24 cellular contexts compared by ENCODE assay signal in the genomic region with DNA sequence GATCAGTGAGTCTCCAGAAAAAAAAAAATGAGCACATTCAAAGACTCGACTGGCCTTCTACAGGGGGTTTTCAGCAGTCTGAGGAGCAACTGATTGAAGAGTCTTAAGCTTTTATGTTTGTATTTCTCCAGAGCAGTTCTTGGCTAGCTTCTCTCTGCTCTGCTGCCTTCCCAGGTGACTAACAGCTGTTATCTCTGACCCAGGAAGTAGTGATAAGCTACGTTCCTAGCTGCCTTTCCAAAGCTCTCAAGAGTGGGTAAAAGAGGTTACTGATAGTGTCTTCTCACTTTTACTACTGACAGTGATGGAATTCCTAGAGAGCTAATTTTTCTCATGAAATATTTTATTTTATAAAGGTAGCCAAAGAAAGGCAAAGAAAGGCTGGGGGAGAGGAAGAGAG.
DNase-seq lines count a peak whose midpoint lies in the region; ATAC-seq and TF ChIP-seq lines count a peak whose summit lies in the region.
"Had no signal": no experiment of that assay in that cellular context is flagged by ENCODE, and none has a peak within 500 bp of the region (broad histone marks: within the 10 kb centered on the region; RNA-seq: fewer than 3 reads in every experiment).

No MANE protein-coding gene starts in this region.

- DNase-seq in astrocyte of the hippocampus (ENCODE audit: low read depth, low spot score) (peak; percentile 1), memory B cell (ENCODE audit: low spot score in 2 of 2) (no peak), HuH-7 (ENCODE audit: low spot score) (no peak), sigmoid colon (no peak), transverse colon (no peak)
- DNase-seq: activated CD4-positive, alpha-beta memory T cell treated with anti-CD3 and anti-CD28 coated beads for 36 hours; activated T-cell treated with anti-CD3 and anti-CD28 coated beads for 4 hours; amniotic stem cell; left ventricle myocardium inferior; NCI-H146; NCI-H2171; NCI-H82; nucleus accumbens; PC-3; retina; SJCRH30; stimulated activated naive CD4-positive, alpha-beta T cell; T-helper 17 cell; thyroid gland; WERI-Rb-1 had no signal

- in situ Hi-C loops in transverse colon (cut with MboI; ENCODE audit: low pct_ligation_motif_present in 1 of 4, low pct_unique_long_range_greater_than_20kb in 1 of 4, low sequenced_read_pairs in 3 of 4): no loop called here

- H3K4me1 ChIP-seq in sigmoid colon (no peaks in the 10 kb centered on the region), transverse colon (no peaks in the 10 kb centered on the region)
- H3K4me1 ChIP-seq: thyroid gland had no signal

- no peaks in the 10 kb centered on the region for H3K27me3 ChIP-seq in sigmoid colon
- H3K27me3 ChIP-seq in transverse colon: no peaks in the 10 kb centered on the region
- H3K27me3 ChIP-seq: SJCRH30, thyroid gland had no signal

- no peaks in the 10 kb centered on the region for H3K27me3 Mint-ChIP-seq in memory B cell
- H3K27me3 Mint-ChIP-seq: activated CD4-positive, alpha-beta memory T cell treated with anti-CD3 and anti-CD28 coated beads for 36 hours; central memory CD8-positive, alpha-beta T cell; T-helper 17 cell had no signal

- H3K36me3 ChIP-seq in sigmoid colon (no peaks in the 10 kb centered on the region), transverse colon (no peaks in the 10 kb centered on the region)
- H3K36me3 ChIP-seq: left ventricle myocardium inferior, SJCRH30, thyroid gland, WERI-Rb-1 had no signal

- no peaks in the 10 kb centered on the region for H3K36me3 Mint-ChIP-seq in memory B cell
- H3K36me3 Mint-ChIP-seq: activated CD4-positive, alpha-beta memory T cell treated with anti-CD3 and anti-CD28 coated beads for 36 hours had no signal

- ATAC-seq in GM18511 (IDR thresholded peaks at IDR 0.05; ENCODE audit: unreplicated experiment) (peak; percentile 67), HG02852 (IDR thresholded peaks at IDR 0.05; ENCODE audit: unreplicated experiment) (peak; percentile 69), memory B cell (ENCODE audit: low read depth) (peak; percentile 66), HG03460 (IDR thresholded peaks at IDR 0.05; ENCODE audit: unreplicated experiment) (no peak)
- ATAC-seq: PC-3, T-helper 17 cell had no signal

- H3K27ac Mint-ChIP-seq in memory B cell: peak overlapping the region; percentile 63
- H3K27ac Mint-ChIP-seq: activated CD4-positive, alpha-beta memory T cell treated with anti-CD3 and anti-CD28 coated beads for 36 hours; T-helper 17 cell had no signal

- TF ChIP-seq EP300 in sigmoid colon (IDR thresholded peaks at IDR 0.05) (no peak), transverse colon (IDR thresholded peaks at IDR 0.05; ENCODE audit: low read depth) (no peak)

- TF ChIP-seq POLR2A in sigmoid colon (IDR thresholded peaks at IDR 0.05): no peak
- no peak for TF ChIP-seq POLR2A in transverse colon (IDR thresholded peaks at IDR 0.05)

- TF ChIP-seq CTCF in sigmoid colon (IDR thresholded peaks at IDR 0.05): no peak
- TF ChIP-seq CTCF in transverse colon (IDR thresholded peaks at IDR 0.05): no peak

- H3K4me1 Mint-ChIP-seq in memory B cell: peaks cover 17% of the 10 kb centered on the region

- H3K9me3 Mint-ChIP-seq in memory B cell: no peaks in the 10 kb centered on the region
- H3K9me3 Mint-ChIP-seq: activated CD4-positive, alpha-beta memory T cell treated with anti-CD3 and anti-CD28 coated beads for 36 hours; central memory CD8-positive, alpha-beta T cell had no signal

- WGBS in sigmoid colon, 2 donors: 41 to 50% methylated on average over 2 of the region's 2 CpGs
- 36% methylated on average over 2 of the region's 2 CpGs; no CpG with 5 or more reads in 1 of the 2 donors for WGBS in transverse colon (ENCODE audit: low coverage in 1 of 2), 2 donors

- no peaks in the 10 kb centered on the region for H3K9me3 ChIP-seq in sigmoid colon
- no peaks in the 10 kb centered on the region for H3K9me3 ChIP-seq in transverse colon
- H3K9me3 ChIP-seq: left ventricle myocardium inferior, SJCRH30, thyroid gland had no signal

- intact Hi-C loops in sigmoid colon (cut with DNase I): no loop called here
- intact Hi-C loops in transverse colon (cut with DNase I; ENCODE audit: low total_unique reads): no loop called here

- H3K4me3 Mint-ChIP-seq in memory B cell: no peak overlapping the region
- H3K4me3 Mint-ChIP-seq: activated CD4-positive, alpha-beta memory T cell treated with anti-CD3 and anti-CD28 coated beads for 36 hours; central memory CD8-positive, alpha-beta T cell; T-helper 17 cell had no signal

- H3K4me3 ChIP-seq in sigmoid colon (no peak overlapping the region), transverse colon (no peak overlapping the region)
- H3K4me3 ChIP-seq: left ventricle myocardium inferior, SJCRH30, thyroid gland had no signal

- H3K27ac ChIP-seq in sigmoid colon: no peak overlapping the region
- no peak overlapping the region for H3K27ac ChIP-seq in transverse colon
- H3K27ac ChIP-seq: left ventricle myocardium inferior, SJCRH30, thyroid gland, WERI-Rb-1 had no signal
